18 cellular contexts compared by ENCODE assay signal in the genomic region with DNA sequence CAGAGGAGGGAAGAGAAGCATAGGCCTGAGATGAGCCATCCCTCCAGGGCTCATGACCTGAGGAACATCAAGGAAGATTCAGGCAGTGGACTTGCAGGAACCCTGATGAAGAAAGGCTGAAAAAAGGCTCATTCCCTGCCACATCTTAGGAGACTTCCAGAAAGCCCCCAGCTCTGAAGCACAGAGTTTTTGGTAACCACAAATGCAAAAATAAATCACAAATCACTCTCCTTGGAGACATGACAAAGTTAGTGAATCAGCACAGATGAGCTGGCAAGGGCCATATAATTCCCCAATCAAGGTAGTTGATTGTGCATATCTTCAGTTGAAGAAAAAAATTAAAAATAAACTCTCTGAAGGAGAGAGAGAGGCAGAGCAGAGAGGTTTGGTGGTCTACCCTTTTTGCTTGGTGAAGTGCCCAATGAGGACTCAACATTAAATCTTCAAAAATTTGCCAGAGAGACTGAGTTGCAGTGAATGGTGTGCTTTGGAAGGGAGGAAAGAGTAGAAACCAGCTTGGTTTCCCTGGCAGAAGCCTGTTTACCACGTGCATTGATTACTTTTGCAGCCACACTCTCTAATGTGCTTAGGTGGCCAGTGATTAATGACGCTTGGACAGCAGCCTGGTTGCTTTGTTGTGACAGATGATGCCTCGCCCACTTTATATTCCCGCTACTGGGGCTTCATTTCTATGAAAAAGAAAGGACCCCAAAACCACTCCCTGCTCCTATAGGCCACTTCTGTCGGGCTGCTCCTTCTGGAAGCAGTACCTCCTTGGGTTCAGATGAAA.
DNase-seq lines count a peak whose midpoint lies in the region; TF ChIP-seq lines count a peak whose summit lies in the region.
"Had no signal": no experiment of that assay in that cellular context is flagged by ENCODE, and none has a peak within 500 bp of the region (broad histone marks: within the 10 kb centered on the region; RNA-seq: fewer than 3 reads in every experiment).

No MANE protein-coding gene starts in this region.

- H3K27me3 Mint-ChIP-seq in nephron (ENCODE audit: low read depth) (peaks cover 3% of the 10 kb centered on the region), osteocyte (ENCODE audit: unreplicated experiment) (peaks cover 24% of the 10 kb centered on the region)
- H3K27me3 Mint-ChIP-seq: activated CD4-positive, alpha-beta memory T cell treated with anti-CD3 and anti-CD28 coated beads, Interleukin-2, amount 10 ng/mL, durations not matched to agents 7 days and 5 days; activated naive CD8-positive, alpha-beta T cell treated with anti-CD3 and anti-CD28 coated beads for 36 hours had no signal

- no peak for TF ChIP-seq POLR2A in esophagus muscularis mucosa (IDR thresholded peaks at IDR 0.05; ENCODE audit: low read depth)

- no peak for TF ChIP-seq EP300 in esophagus muscularis mucosa (IDR thresholded peaks at IDR 0.05)

- H3K36me3 ChIP-seq in esophagus muscularis mucosa, result no peaks in the 10 kb centered on the region
- H3K36me3 ChIP-seq: neutrophil, suprapubic skin had no signal

- no peak overlapping the region for H3K4me3 Mint-ChIP-seq in nephron
- H3K4me3 Mint-ChIP-seq in osteocyte (ENCODE audit: unreplicated experiment), result no peak overlapping the region
- H3K4me3 Mint-ChIP-seq: activated CD4-positive, alpha-beta memory T cell treated with anti-CD3 and anti-CD28 coated beads, Interleukin-2, amount 10 ng/mL, durations not matched to agents 7 days and 5 days; activated naive CD8-positive, alpha-beta T cell treated with anti-CD3 and anti-CD28 coated beads for 36 hours; activated T-cell treated with anti-CD3 and anti-CD28 coated beads, Interleukin-2, amount 50 U/mL, for 4 hours; T-helper 1 cell treated with Interleukin-12 subunit alpha and Interleukin-12 subunit beta and Interleukin-4 antibody, amounts not matched to agents 30 μg/mL and 1 μg/mL, for 36 hours had no signal

- H3K9me3 Mint-ChIP-seq in nephron, result no peaks in the 10 kb centered on the region
- no peaks in the 10 kb centered on the region for H3K9me3 Mint-ChIP-seq in osteocyte (ENCODE audit: unreplicated experiment)
- H3K9me3 Mint-ChIP-seq: activated CD4-positive, alpha-beta memory T cell treated with anti-CD3 and anti-CD28 coated beads, Interleukin-2, amount 10 ng/mL, durations not matched to agents 7 days and 5 days; activated naive CD8-positive, alpha-beta T cell treated with anti-CD3 and anti-CD28 coated beads for 36 hours; activated T-cell treated with anti-CD3 and anti-CD28 coated beads, Interleukin-2, amount 50 U/mL, for 4 hours; T-helper 1 cell treated with Interleukin-12 subunit alpha and Interleukin-12 subunit beta and Interleukin-4 antibody, amounts not matched to agents 30 μg/mL and 1 μg/mL, for 36 hours had no signal

- DNase-seq in AG20443 (ENCODE audit: low spot score), result peak; percentile 34
- DNase-seq in NCI-H1417 (lab: John Stamatoyannopoulos, UW), result peak in 2 of 3 experiments; percentile 23 to 77
- DNase-seq in esophagus muscularis mucosa (ENCODE audit: extremely low spot score), result no peak
- no peak for DNase-seq in germinal center (ENCODE audit: low spot score)
- DNase-seq in osteocyte (ENCODE audit: extremely low spot score, unreplicated experiment), result no peak
- no peak for DNase-seq in SIG-M5 treated with dmso at 0.1 percent for 504 hours (lab: John Stamatoyannopoulos, UW; ENCODE audit: unreplicated experiment)
- DNase-seq: activated CD4-positive, alpha-beta memory T cell treated with anti-CD3 and anti-CD28 coated beads, Interleukin-2, amount 10 ng/mL, durations not matched to agents 7 days and 5 days; activated naive CD8-positive, alpha-beta T cell treated with anti-CD3 and anti-CD28 coated beads for 36 hours; activated T-cell treated with anti-CD3 and anti-CD28 coated beads, Interleukin-2, amount 50 U/mL, for 4 hours; caudate nucleus; left colon; stimulated activated CD4-positive, alpha-beta T cell treated with anti-CD3 and anti-CD28 coated beads, Interleukin-4, amount 100 ng/mL, for 24 hours had no signal

- 79% methylated on average over 5 of the region's 5 CpGs for WGBS in esophagus muscularis mucosa

- peaks cover 0 to 9% (median 3%) of the 10 kb centered on the region in 4 donors for H3K4me1 ChIP-seq in esophagus muscularis mucosa

- no peak overlapping the region for H3K4me3 ChIP-seq in esophagus muscularis mucosa
- H3K4me3 ChIP-seq: GM12878, suprapubic skin had no signal

- H3K27ac Mint-ChIP-seq in nephron (peak overlapping the region; percentile 6 to 65 (median 56)), osteocyte (ENCODE audit: unreplicated experiment) (no peak overlapping the region)
- H3K27ac Mint-ChIP-seq: activated CD4-positive, alpha-beta memory T cell treated with anti-CD3 and anti-CD28 coated beads, Interleukin-2, amount 10 ng/mL, durations not matched to agents 7 days and 5 days; activated naive CD8-positive, alpha-beta T cell treated with anti-CD3 and anti-CD28 coated beads for 36 hours; T-helper 1 cell treated with Interleukin-12 subunit alpha and Interleukin-12 subunit beta and Interleukin-4 antibody, amounts not matched to agents 30 μg/mL and 1 μg/mL, for 36 hours had no signal

- no peaks in the 10 kb centered on the region for H3K36me3 Mint-ChIP-seq in nephron (ENCODE audit: low read depth)
- no peaks in the 10 kb centered on the region for H3K36me3 Mint-ChIP-seq in osteocyte (ENCODE audit: unreplicated experiment)
- H3K36me3 Mint-ChIP-seq: activated naive CD8-positive, alpha-beta T cell treated with anti-CD3 and anti-CD28 coated beads for 36 hours had no signal

- intact Hi-C loops in esophagus muscularis mucosa (cut with DNase I), result no loop called here

- TF ChIP-seq CTCF in VCaP (conservative IDR thresholded peaks at IDR 0.05), result no peak
- TF ChIP-seq CTCF in nephron (IDR thresholded peaks at IDR 0.05; ENCODE audit: unreplicated experiment in 3 of 3), result no peak
- no peak for TF ChIP-seq CTCF in esophagus muscularis mucosa (IDR thresholded peaks at IDR 0.05)
- TF ChIP-seq CTCF in osteocyte (IDR thresholded peaks at IDR 0.05), result no peak

- no peaks in the 10 kb centered on the region for H3K27me3 ChIP-seq in esophagus muscularis mucosa
- H3K27me3 ChIP-seq: neutrophil, suprapubic skin had no signal

- H3K4me1 Mint-ChIP-seq in nephron (peaks cover 57% of the 10 kb centered on the region), osteocyte (ENCODE audit: unreplicated experiment) (peaks cover 13% of the 10 kb centered on the region)
- H3K4me1 Mint-ChIP-seq: activated CD4-positive, alpha-beta memory T cell treated with anti-CD3 and anti-CD28 coated beads, Interleukin-2, amount 10 ng/mL, durations not matched to agents 7 days and 5 days; activated naive CD8-positive, alpha-beta T cell treated with anti-CD3 and anti-CD28 coated beads for 36 hours had no signal

- H3K9me3 ChIP-seq in esophagus muscularis mucosa, result no peaks in the 10 kb centered on the region
- H3K9me3 ChIP-seq: neutrophil, suprapubic skin had no signal

- H3K27ac ChIP-seq in VCaP (peak overlapping the region; percentile 74; the same call in 1 of the 2 replicates), esophagus muscularis mucosa (replicated peaks in 1 of 4) (no peak overlapping the region)
- H3K27ac ChIP-seq: neutrophil, suprapubic skin had no signal

Comparison
In these comparisons a context has a peak if more than half of its experiments do, and no peak if none do; other contexts are left out.
1. DNase-seq: peak in AG20443 (single experiment) and NCI-H1417 (2 of 3); none in esophagus muscularis mucosa (single experiment), germinal center (single experiment), osteocyte (single experiment) and SIG-M5 treated with dmso at 0.1 percent for 504 hours (single experiment).